20 cellular contexts compared by ENCODE assay signal in the genomic region with DNA sequence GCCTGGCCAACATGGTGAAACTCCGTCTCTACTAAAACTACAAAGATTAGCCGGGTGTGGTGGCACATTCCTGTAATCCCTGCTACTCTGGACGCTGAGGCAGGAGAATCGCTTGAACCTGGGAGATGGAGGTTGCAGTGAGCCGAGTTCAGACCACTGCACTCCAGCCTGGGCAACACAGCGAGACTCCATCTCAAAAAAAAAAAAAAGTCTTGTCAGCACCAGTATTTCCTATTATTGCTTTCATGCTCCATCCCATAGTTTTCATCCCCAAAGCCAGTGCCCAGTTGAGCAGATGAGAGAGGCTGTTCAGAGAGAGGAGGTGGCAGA. TPM values are rescaled to one million over a fixed set of nuclear protein-coding genes. Genes with fewer than 3 reads are reported as not detected.
A peak's percentile ranks its signal among the peaks of the same experiment; 100 is the strongest.
DNase-seq lines count a peak whose midpoint lies in the region; FAIRE-seq and TF ChIP-seq lines count a peak whose summit lies in the region.
"Had no signal": no experiment of that assay in that cellular context is flagged by ENCODE, and none has a peak within 500 bp of the region (broad histone marks: within the 10 kb centered on the region; RNA-seq: fewer than 3 reads in every experiment).

No MANE protein-coding gene starts in this region.

- CTCF ChIA-PET in HEK293 (lab: Yijun Ruan, JAX) = no interaction called here

- H3K9me3 Mint-ChIP-seq in T-helper 2 cell treated with Interferon-gamma antibody and Interleukin-4, amounts not matched to agents 5 μg/mL and 100 μg/mL, for 36 hours = no peaks in the 10 kb centered on the region
- H3K9me3 Mint-ChIP-seq: activated naive CD4-positive, alpha-beta T cell treated with anti-CD3 and anti-CD28 coated beads, Interleukin-2, amount 50 U/mL, for 24 hours had no signal

- TF ChIP-seq CTCF in HEK293 (tag by site-specific recombination; IDR thresholded peaks at IDR 0.05) (no peak), dorsolateral prefrontal cortex (IDR thresholded peaks at IDR 0.05 in 54 of 56, conservative IDR thresholded peaks at IDR 0.05 in 2 of 56; ENCODE audit: low read depth in 1 of 56, partially characterized antibody in 56 of 56) (no peak)

- DNase-seq in T-helper 2 cell treated with Interferon-gamma antibody and Interleukin-4, amounts not matched to agents 5 μg/mL and 100 μg/mL, for 36 hours (ENCODE audit: low spot score) = no peak
- DNase-seq in T-helper 2 cell = no peak
- no peak for DNase-seq in dorsolateral prefrontal cortex
- DNase-seq in DMS153 (lab: John Stamatoyannopoulos, UW) = no peak
- no peak for DNase-seq in RPMI8226
- DNase-seq in RCC 7860 (ENCODE audit: low spot score) = no peak
- DNase-seq: activated CD4-positive, CD25-positive, alpha-beta regulatory T cell treated with anti-CD3 and anti-CD28 coated beads, Interleukin-2, amount 50 U/mL, for 72 hours; activated T-cell treated with anti-CD3 and anti-CD28 coated beads, Interleukin-2, amount 50 U/mL, for 1 hour; body of pancreas; cortex of kidney; NCI-H1105; NCI-H524; stimulated activated CD4-positive, alpha-beta T cell treated with anti-CD3 and anti-CD28 coated beads, Interleukin-4, amount 100 ng/mL, for 1 hour; T-helper 17 cell had no signal

- H3K27ac ChIP-seq in HEK293 (ENCODE audit: extremely low read depth, low read depth, low read length) = no peak overlapping the region
- peak overlapping the region in 41 of 59 donors; percentile 11 to 100 (median 100) for H3K27ac ChIP-seq in dorsolateral prefrontal cortex
- peak overlapping the region; percentile 62 for H3K27ac ChIP-seq in rectal smooth muscle tissue (ENCODE audit: low read depth, low read length)
- H3K27ac ChIP-seq: body of pancreas, C4-2B had no signal

- no peak overlapping the region for H3K4me3 Mint-ChIP-seq in T-helper 2 cell treated with Interferon-gamma antibody and Interleukin-4, amounts not matched to agents 5 μg/mL and 100 μg/mL, for 36 hours
- H3K4me3 Mint-ChIP-seq: activated naive CD4-positive, alpha-beta T cell treated with anti-CD3 and anti-CD28 coated beads, Interleukin-2, amount 50 U/mL, for 24 hours; T-helper 17 cell had no signal

- peaks cover 26% of the 10 kb centered on the region for H3K4me1 Mint-ChIP-seq in T-helper 2 cell treated with Interferon-gamma antibody and Interleukin-4, amounts not matched to agents 5 μg/mL and 100 μg/mL, for 36 hours (ENCODE audit: low read depth)

- peaks cover 24% of the 10 kb centered on the region for H3K36me3 Mint-ChIP-seq in T-helper 2 cell treated with Interferon-gamma antibody and Interleukin-4, amounts not matched to agents 5 μg/mL and 100 μg/mL, for 36 hours (ENCODE audit: low read depth)

- H3K36me3 ChIP-seq in HEK293 (ENCODE audit: control insufficient read depth in 2 of 2, insufficient read depth in 1 of 2, low read length in 2 of 2) = peaks cover 42 to 77% of the 10 kb centered on the region in 2 experiments
- H3K36me3 ChIP-seq in rectal smooth muscle tissue (ENCODE audit: control insufficient read depth, insufficient read depth, low read length) = peaks cover 20% of the 10 kb centered on the region

- H3K4me1 ChIP-seq in HEK293 (ENCODE audit: control insufficient read depth, insufficient read depth, low read length) (peaks cover 4% of the 10 kb centered on the region), rectal smooth muscle tissue (ENCODE audit: control insufficient read depth, insufficient read depth, low read length) (peaks cover 23% of the 10 kb centered on the region)

- FAIRE-seq in RCC 7860 (lab: Jason Lieb, UNC) = no peak
- FAIRE-seq: endothelial cell of umbilical vein, GM12892 had no signal

- H3K27me3 ChIP-seq in dorsolateral prefrontal cortex (no peaks in the 10 kb centered on the region), rectal smooth muscle tissue (ENCODE audit: control insufficient read depth, insufficient read depth, low read length) (no peaks in the 10 kb centered on the region)
- H3K27me3 ChIP-seq: body of pancreas had no signal

- H3K9ac ChIP-seq in rectal smooth muscle tissue (ENCODE audit: low read length) = no peak overlapping the region

- POLR2A ChIA-PET in HEK293 (lab: Yijun Ruan, JAX) = no interaction called here

- no peaks in the 10 kb centered on the region for H3K9me3 ChIP-seq in HEK293 (ENCODE audit: control insufficient read depth, insufficient read depth, low read depth, low read length)
- H3K9me3 ChIP-seq: body of pancreas had no signal

- peak overlapping the region; percentile 60 for H3K27ac Mint-ChIP-seq in T-helper 2 cell treated with Interferon-gamma antibody and Interleukin-4, amounts not matched to agents 5 μg/mL and 100 μg/mL, for 36 hours
- H3K27ac Mint-ChIP-seq: activated naive CD4-positive, alpha-beta T cell treated with anti-CD3 and anti-CD28 coated beads, Interleukin-2, amount 50 U/mL, for 24 hours had no signal

- no peaks in the 10 kb centered on the region for H3K27me3 Mint-ChIP-seq in T-helper 2 cell treated with Interferon-gamma antibody and Interleukin-4, amounts not matched to agents 5 μg/mL and 100 μg/mL, for 36 hours (ENCODE audit: low read depth)
- H3K27me3 Mint-ChIP-seq: activated naive CD4-positive, alpha-beta T cell treated with anti-CD3 and anti-CD28 coated beads, Interleukin-2, amount 50 U/mL, for 24 hours; T-helper 17 cell had no signal

- intact Hi-C loops in dorsolateral prefrontal cortex (cut with DNase I) = loop anchor here in 1 of 2 donors (5.0 kb wide), 2 partner anchors 33 to 57 kb away; a partner anchor contains a TSS

- H3K4me3 ChIP-seq in HEK293 (ENCODE audit: low read depth, low read length) (no peak overlapping the region), dorsolateral prefrontal cortex (no peak overlapping the region), rectal smooth muscle tissue (ENCODE audit: low read length) (no peak overlapping the region)
- H3K4me3 ChIP-seq: body of pancreas had no signal

TF ChIP-seq in HEK293, 187 proteins besides CTCF, POLR2A, EP300 and RAD21:
- TF ChIP-seq ZFP3 (tag by site-specific recombination; IDR thresholded peaks at IDR 0.05; ENCODE audit: low read depth) = no peak
- TF ChIP-seq ZNF121 (tag by site-specific recombination; IDR thresholded peaks at IDR 0.05) = peak; percentile 73; the same call in 1 of the 2 replicates
- peak; percentile 76 for TF ChIP-seq ZNF600 (tag by site-specific recombination; IDR thresholded peaks at IDR 0.05)
- TF ChIP-seq, protein P1, sequence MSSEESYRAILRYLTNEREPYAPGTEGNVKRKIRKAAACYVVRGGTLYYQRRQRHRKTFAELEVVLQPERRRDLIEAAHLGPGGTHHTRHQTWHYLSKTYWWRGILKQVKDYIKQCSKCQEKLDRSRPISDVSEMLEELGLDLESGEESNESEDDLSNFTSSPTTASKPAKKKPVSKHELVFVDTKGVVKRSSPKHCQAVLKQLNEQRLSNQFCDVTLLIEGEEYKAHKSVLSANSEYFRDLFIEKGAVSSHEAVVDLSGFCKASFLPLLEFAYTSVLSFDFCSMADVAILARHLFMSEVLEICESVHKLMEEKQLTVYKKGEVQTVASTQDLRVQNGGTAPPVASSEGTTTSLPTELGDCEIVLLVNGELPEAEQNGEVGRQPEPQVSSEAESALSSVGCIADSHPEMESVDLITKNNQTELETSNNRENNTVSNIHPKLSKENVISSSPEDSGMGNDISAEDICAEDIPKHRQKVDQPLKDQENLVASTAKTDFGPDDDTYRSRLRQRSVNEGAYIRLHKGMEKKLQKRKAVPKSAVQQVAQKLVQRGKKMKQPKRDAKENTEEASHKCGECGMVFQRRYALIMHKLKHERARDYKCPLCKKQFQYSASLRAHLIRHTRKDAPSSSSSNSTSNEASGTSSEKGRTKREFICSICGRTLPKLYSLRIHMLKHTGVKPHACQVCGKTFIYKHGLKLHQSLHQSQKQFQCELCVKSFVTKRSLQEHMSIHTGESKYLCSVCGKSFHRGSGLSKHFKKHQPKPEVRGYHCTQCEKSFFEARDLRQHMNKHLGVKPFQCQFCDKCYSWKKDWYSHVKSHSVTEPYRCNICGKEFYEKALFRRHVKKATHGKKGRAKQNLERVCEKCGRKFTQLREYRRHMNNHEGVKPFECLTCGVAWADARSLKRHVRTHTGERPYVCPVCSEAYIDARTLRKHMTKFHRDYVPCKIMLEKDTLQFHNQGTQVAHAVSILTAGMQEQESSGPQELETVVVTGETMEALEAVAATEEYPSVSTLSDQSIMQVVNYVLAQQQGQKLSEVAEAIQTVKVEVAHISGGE (tag by site-specific recombination; conservative IDR thresholded peaks at IDR 0.05; ENCODE audit: low read depth) = no peak
- TF ChIP-seq, protein P2, sequence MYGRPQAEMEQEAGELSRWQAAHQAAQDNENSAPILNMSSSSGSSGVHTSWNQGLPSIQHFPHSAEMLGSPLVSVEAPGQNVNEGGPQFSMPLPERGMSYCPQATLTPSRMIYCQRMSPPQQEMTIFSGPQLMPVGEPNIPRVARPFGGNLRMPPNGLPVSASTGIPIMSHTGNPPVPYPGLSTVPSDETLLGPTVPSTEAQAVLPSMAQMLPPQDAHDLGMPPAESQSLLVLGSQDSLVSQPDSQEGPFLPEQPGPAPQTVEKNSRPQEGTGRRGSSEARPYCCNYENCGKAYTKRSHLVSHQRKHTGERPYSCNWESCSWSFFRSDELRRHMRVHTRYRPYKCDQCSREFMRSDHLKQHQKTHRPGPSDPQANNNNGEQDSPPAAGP (tag by site-specific recombination; IDR thresholded peaks at IDR 0.05) = no peak
- 0 out of 2 replicates have a peak, but pooled peaks have one; percentile 1 for TF ChIP-seq ZFHX2 (tag by site-specific recombination; conservative IDR thresholded peaks at IDR 0.05)
- peak; percentile 24; the same call in 1 of the 2 replicates for TF ChIP-seq ZBTB17 (tag by site-specific recombination; IDR thresholded peaks at IDR 0.05)
TF ChIP-seq in HEK293: peak in this region for 4.

RNA-seq across cellular contexts. Expression of a gene that starts 58.4 kb away (rescaled TPM):
- 100 to 1,000 TPM in 7 of 120 experiments, 10 to 100 TPM in 113; 61.0 to 110 (median 83.4) TPM for total RNA-seq in dorsolateral prefrontal cortex
